Comparison of ENCODE assay signal across 15 cellular contexts in genomic region chr14:19386996-19387395, GRCh38. TPM values are rescaled to one million over a fixed set of nuclear protein-coding genes. Genes with fewer than 3 reads are reported as not detected.
"Had no signal": no experiment of that assay in that cellular context is flagged by ENCODE, and none has a peak within 500 bp of the region (broad histone marks: within the 10 kb centered on the region; RNA-seq: fewer than 3 reads in every experiment).

No MANE protein-coding gene starts in this region.

RNA-seq across cellular contexts. Expression of gene POTEG, which starts 47.1 kb away (rescaled TPM):
- total RNA-seq: activated B cell treated with CpG ODN at 0.5 μM for 24 hours; activated CD4-positive, alpha-beta memory T cell treated with anti-CD3 and anti-CD28 coated beads for 36 hours; activated CD4-positive, alpha-beta memory T cell treated with anti-CD3 and anti-CD28 coated beads, Interleukin-2, amount 10 ng/mL, durations not matched to agents 7 days and 5 days; activated CD4-positive, alpha-beta T cell treated with anti-CD3 and anti-CD28 coated beads for 36 hours; activated CD4-positive, alpha-beta T cell treated with anti-CD3 and anti-CD28 coated beads, Interleukin-2, amount 10 ng/mL, durations not matched to agents 24 days and 14 days; activated CD4-positive, alpha-beta T cell treated with anti-CD3 and anti-CD28 coated beads, Interleukin-2, amount 10 ng/mL, durations not matched to agents 7 days and 5 days; activated CD8-positive, alpha-beta memory T cell treated with anti-CD3 and anti-CD28 coated beads for 36 hours; activated CD8-positive, alpha-beta memory T cell treated with anti-CD3 and anti-CD28 coated beads, Interleukin-2, amount 10 ng/mL, durations not matched to agents 7 days and 5 days; activated CD8-positive, alpha-beta T cell treated with anti-CD3 and anti-CD28 coated beads for 36 hours; activated CD8-positive, alpha-beta T cell treated with anti-CD3 and anti-CD28 coated beads, Interleukin-2, amount 10 ng/mL, durations not matched to agents 7 days and 5 days; T-cell; T-helper 1 cell treated with Interleukin-12 subunit alpha and Interleukin-12 subunit beta and Interleukin-4 antibody, amounts not matched to agents 30 ng/mL and 1 ng/mL, for 36 hours; T-helper 17 cell; T-helper 2 cell treated with Interferon-gamma antibody and Interleukin-4, amounts not matched to agents 100 ng/mL and 5 ng/mL, for 36 hours; WTC11 had no signal
